ENCODE assay signal across 12 cellular contexts in the genomic region with DNA sequence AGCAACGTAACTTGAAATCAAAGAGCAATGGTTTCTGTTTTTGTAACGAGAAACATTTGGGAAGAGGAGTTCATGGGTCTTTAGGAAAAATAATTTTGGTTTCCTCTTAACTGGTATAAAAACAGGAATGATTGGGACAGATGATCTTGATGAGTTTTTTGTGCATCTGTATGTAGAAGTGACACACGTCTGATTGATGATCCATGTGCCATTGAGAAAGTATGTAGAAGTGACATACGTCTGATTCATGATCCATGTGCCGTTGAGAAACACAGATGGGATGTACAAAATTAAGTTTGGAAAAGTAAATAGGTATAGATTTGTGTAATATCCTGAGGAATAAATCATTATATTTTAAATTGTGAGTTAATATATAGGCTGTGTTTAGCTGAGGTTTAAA. TPM values are rescaled to one million over a fixed set of nuclear protein-coding genes. Genes with fewer than 3 reads are reported as not detected.
DNase-seq lines count a peak whose midpoint lies in the region; ATAC-seq, FAIRE-seq and TF ChIP-seq lines count a peak whose summit lies in the region.
"Had no signal": no experiment of that assay in that cellular context is flagged by ENCODE, and none has a peak within 500 bp of the region (broad histone marks: within the 10 kb centered on the region; RNA-seq: fewer than 3 reads in every experiment).

No MANE protein-coding gene starts in this region.

- ATAC-seq in HepG2 (no peak), right lobe of liver (no peak), GM19023 (IDR thresholded peaks at IDR 0.05; ENCODE audit: unreplicated experiment) (no peak)
- ATAC-seq: sciatic nerve had no signal

- H3K9me2 ChIP-seq in SU-DHL-6 (replicated peaks; ENCODE audit: insufficient read depth, low read length), result no peaks in the 10 kb centered on the region

- H4K20me1 ChIP-seq in HepG2 (ENCODE audit: insufficient read depth, low read length) (no peaks in the 10 kb centered on the region), SU-DHL-6 (ENCODE audit: low read depth, low read length) (peaks cover 7% of the 10 kb centered on the region; the same call in 1 of the 2 replicates), fibroblast of lung (ENCODE audit: control insufficient read depth, extremely low read depth, insufficient read depth, low read length) (no peaks in the 10 kb centered on the region)

- BruUV-seq in HepG2 (replicated peaks; lab: Mats Ljungman, UMichigan), result no TSS peak

- peaks cover 29% of the 10 kb centered on the region for H3K4me1 ChIP-seq in HepG2 (ENCODE audit: insufficient read depth, low read length)
- no peaks in the 10 kb centered on the region for H3K4me1 ChIP-seq in right lobe of liver
- no peaks in the 10 kb centered on the region for H3K4me1 ChIP-seq in fibroblast of lung (ENCODE audit: control insufficient read depth, extremely low read depth, insufficient read depth, low read length)

- DNase-seq in HepG2 (ENCODE audit: low spot score) (no peak), right lobe of liver (no peak), fibroblast of lung (ENCODE audit: low read depth in 2 of 2) (peak in 1 of 2 donors; percentile 10), 8988T (no peak), SHP77 (lab: John Stamatoyannopoulos, UW) (no peak), GM19239 (ENCODE audit: insufficient read length, low spot score) (no peak)
- DNase-seq: effector memory CD4-positive, alpha-beta T cell; GOT3; NCI-H2171 treated with DMSO at 0.1 percent for 48 hours had no signal

- H3K27ac ChIP-seq in HepG2 (ENCODE audit: extremely low read length, insufficient read depth, low read length), result no peak overlapping the region
- H3K27ac ChIP-seq in right lobe of liver, result no peak overlapping the region
- no peak overlapping the region for H3K27ac ChIP-seq in SU-DHL-6 (ENCODE audit: low read depth, low read length)
- no peak overlapping the region for H3K27ac ChIP-seq in fibroblast of lung (ENCODE audit: insufficient read depth, low read length)

- peaks cover 14% of the 10 kb centered on the region; the same call in 1 of the 2 replicates for H3F3A ChIP-seq in SU-DHL-6 (ENCODE audit: insufficient read depth)

- TF ChIP-seq EP300 in HepG2 (IDR thresholded peaks at IDR 0.05; ENCODE audit: low read depth in 2 of 2, low read length in 2 of 2), result no peak
- TF ChIP-seq EP300 in HepG2 (CRISPR knock-in tag; IDR thresholded peaks at IDR 0.05; ENCODE audit: borderline replicate concordance), result no peak

- TF ChIP-seq CTCF in HepG2 (CRISPR knock-in tag; IDR thresholded peaks at IDR 0.05) (no peak), right lobe of liver (IDR thresholded peaks at IDR 0.05) (no peak), SU-DHL-6 (IDR thresholded peaks at IDR 0.05; ENCODE audit: insufficient read depth, low read length, poor library complexity, severe bottlenecking) (no peak), fibroblast of lung (conservative IDR thresholded peaks at IDR 0.05 in 1 of 2, IDR thresholded peaks at IDR 0.05 in 1 of 2; ENCODE audit: low read depth in 1 of 2, low read length in 2 of 2) (no peak)

- no peak for TF ChIP-seq RAD21 in HepG2 (CRISPR knock-in tag; IDR thresholded peaks at IDR 0.05)

- no peak for FAIRE-seq in HepG2 (lab: Jason Lieb, UNC)
- FAIRE-seq in GM19239 (lab: Jason Lieb, UNC), result no peak

- H3K27me3 ChIP-seq in HepG2 (ENCODE audit: control insufficient read depth in 1 of 2, insufficient read depth in 2 of 2, low read length in 2 of 2) (no peaks in the 10 kb centered on the region), right lobe of liver (no peaks in the 10 kb centered on the region), SU-DHL-6 (ENCODE audit: low read length) (no peaks in the 10 kb centered on the region), fibroblast of lung (ENCODE audit: control insufficient read depth, insufficient read depth, low read length) (no peaks in the 10 kb centered on the region)

- H3K4me2 ChIP-seq in HepG2 (ENCODE audit: low read depth, low read length) (peak overlapping the region; percentile 64), SU-DHL-6 (ENCODE audit: low read depth, low read length, poor library complexity, severe bottlenecking) (peak overlapping the region; percentile 67), fibroblast of lung (ENCODE audit: extremely low read depth, insufficient read depth, low read length) (peak overlapping the region; percentile 59)

- intact Hi-C loops in HepG2 (cut with micrococcal nuclease; ENCODE audit: unreplicated experiment) (loop anchor here (5.0 kb wide), 2 partner anchors 91 to 169 kb away; partner anchors contain the start of gene BEND6), right lobe of liver (cut with DNase I) (no loop called here)

- TF ChIP-seq POLR2A in HepG2 (IDR thresholded peaks at IDR 0.05; ENCODE audit: insufficient read depth in 1 of 2, low read depth in 2 of 2, low read length in 2 of 2), result no peak
- no peak for TF ChIP-seq POLR2A in right lobe of liver (IDR thresholded peaks at IDR 0.05)

- H3K36me3 ChIP-seq in HepG2 (replicated peaks in 1 of 2; ENCODE audit: control insufficient read depth in 1 of 2, insufficient read depth in 2 of 2, low read length in 2 of 2) (peaks cover 8 to 26% of the 10 kb centered on the region in 2 experiments; a peak in 4 of 5 replicates), right lobe of liver (peaks cover 0 to 15% (median 6%) of the 10 kb centered on the region in 4 donors), SU-DHL-6 (ENCODE audit: low read length) (peaks cover 46% of the 10 kb centered on the region), fibroblast of lung (ENCODE audit: control insufficient read depth, insufficient read depth, low read length) (peaks cover 1% of the 10 kb centered on the region)

- H3K9me3 ChIP-seq in HepG2 (ENCODE audit: low read length), result no peaks in the 10 kb centered on the region
- no peaks in the 10 kb centered on the region for H3K9me3 ChIP-seq in right lobe of liver
- no peaks in the 10 kb centered on the region for H3K9me3 ChIP-seq in SU-DHL-6 (ENCODE audit: insufficient read depth, low read length)
- no peaks in the 10 kb centered on the region for H3K9me3 ChIP-seq in fibroblast of lung (ENCODE audit: control insufficient read depth, insufficient read depth, low read depth, low read length)

- H3K9ac ChIP-seq in HepG2 (ENCODE audit: insufficient read depth, low read depth, low read length) (no peak overlapping the region; the same call in 1 of the 2 replicates), SU-DHL-6 (ENCODE audit: low read length) (peak overlapping the region; percentile 31), fibroblast of lung (ENCODE audit: insufficient read depth, low read length) (no peak overlapping the region)

- POLR2A ChIA-PET in HepG2 (lab: Yijun Ruan, JAX), result no interaction called here

- H2AFZ ChIP-seq in HepG2 (ENCODE audit: low read length) (no peak overlapping the region), SU-DHL-6 (ENCODE audit: low read depth, low read length, severe bottlenecking) (no peak overlapping the region), fibroblast of lung (ENCODE audit: low read length) (no peak overlapping the region)

- CTCF ChIA-PET in HepG2 (lab: Yijun Ruan, JAX; ENCODE audit: low intra/inter-chr PET ratio, low total read pairs), result no interaction called here

- 89% methylated on average over 5 of the region's 5 CpGs for WGBS in HepG2 (ENCODE audit: low lambda C conversion rate)
- 78% methylated on average over 5 of the region's 5 CpGs for WGBS in right lobe of liver (ENCODE audit: insufficient coverage, low coverage, low lambda C conversion rate, missing lambda C conversion rate)

- in situ Hi-C loops in HepG2 (cut with HindIII; ENCODE audit: extremely low pct_ligation_motif_present, low pct_unique_long_range_greater_than_20kb), result loop anchor here (25.0 kb wide), 1 partner anchor 264 kb away; the partner anchor contains the start of gene PRIM2

- peaks cover 35% of the 10 kb centered on the region for H3K79me2 ChIP-seq in HepG2 (ENCODE audit: insufficient read depth, low read length)
- peaks cover 41% of the 10 kb centered on the region for H3K79me2 ChIP-seq in SU-DHL-6 (ENCODE audit: insufficient read depth, low read length)
- peaks cover 28% of the 10 kb centered on the region for H3K79me2 ChIP-seq in fibroblast of lung (ENCODE audit: control insufficient read depth, insufficient read depth, low read length)

- peak overlapping the region in 2 of 3 experiments; percentile 19 to 38; a peak in 3 of 6 replicates for H3K4me3 ChIP-seq in HepG2 (replicated peaks in 1 of 3; ENCODE audit: insufficient read depth in 1 of 3, low read depth in 2 of 3, low read length in 3 of 3)
- H3K4me3 ChIP-seq in right lobe of liver, result no peak overlapping the region
- peak overlapping the region; percentile 55 for H3K4me3 ChIP-seq in SU-DHL-6 (ENCODE audit: insufficient read depth, low read length, poor library complexity, severe bottlenecking)
- peak overlapping the region; percentile 1 to 67 (median 38) for H3K4me3 ChIP-seq in fibroblast of lung (replicated peaks in 1 of 4; ENCODE audit: control extremely low read depth in 1 of 4, insufficient read depth in 1 of 4, low read depth in 3 of 4, low read length in 4 of 4)

RNA-seq across cellular contexts. Expression of gene KIAA1586, which starts 2.1 kb away (rescaled TPM):
- total RNA-seq in HepG2 (2016; rRNA removed; fragmentation: Illumina TruSeq; extraction: Trizol) (16.9 and 24.7 TPM in 2 replicates), right lobe of liver (1 to 10 TPM; 3.2 to 6.5 (median 4.5) TPM), fibroblast of lung (17.3 and 18.2 TPM in 2 replicates)
- total RNA-seq in HepG2 (2016; cell fraction: cytosol; rRNA removed; fragmentation: Illumina TruSeq; extraction: Trizol; ENCODE audit: low read depth), result 7.8 and 11.1 TPM in 2 replicates
- total RNA-seq in HepG2 (2016; cell fraction: insoluble cytoplasmic fraction; rRNA removed; fragmentation: Illumina TruSeq; extraction: Trizol), result 17.9 and 29.0 TPM in 2 replicates
- 6.8 and 11.8 TPM in 2 replicates for total RNA-seq in HepG2 (2016; cell fraction: membrane; rRNA removed; fragmentation: Illumina TruSeq; extraction: Trizol)
- total RNA-seq in HepG2 (2016; cell fraction: nucleus; rRNA removed; fragmentation: Illumina TruSeq; extraction: Trizol), result 23.4 and 25.1 TPM in 2 replicates
- polyA plus RNA-seq in HepG2 (2011; rRNA removed) (4.2 and 5.5 TPM in 2 replicates), fibroblast of lung (7.8 and 8.2 TPM in 2 replicates)
- 1.4 and 2.3 TPM in 2 replicates for polyA plus RNA-seq in HepG2 (2011; cell fraction: cytosol; rRNA removed)
- polyA plus RNA-seq in HepG2 (2011; cell fraction: nucleus; rRNA removed), result 2.3 and 3.1 TPM in 2 replicates
- polyA plus RNA-seq in HepG2 (2012), result 6.5 and 13.4 TPM in 2 replicates
- polyA plus RNA-seq in HepG2 (2016; cell fraction: cytosol; fragmentation: Illumina TruSeq; extraction: Trizol; ENCODE audit: low read depth), result 5.2 and 5.6 TPM in 2 replicates
- 25.7 and 32.0 TPM in 2 replicates for polyA plus RNA-seq in HepG2 (2016; cell fraction: insoluble cytoplasmic fraction; fragmentation: Illumina TruSeq; extraction: Trizol; ENCODE audit: low read depth)
- polyA plus RNA-seq in HepG2 (2016; cell fraction: membrane; fragmentation: Illumina TruSeq; extraction: Trizol; ENCODE audit: low read depth), result 6.6 and 8.4 TPM in 2 replicates
- polyA plus RNA-seq in HepG2 (2016; cell fraction: nucleus; fragmentation: Illumina TruSeq; extraction: Trizol; ENCODE audit: insufficient read depth, low read depth), result 20.4 and 25.6 TPM in 2 replicates
- polyA minus RNA-seq in HepG2 (2011; rRNA and poly(A)+ RNA removed; ENCODE audit: low replicate concordance), result 0.91 and 0.94 TPM in 2 replicates
- polyA minus RNA-seq in HepG2 (2011; cell fraction: cytosol; rRNA and poly(A)+ RNA removed), result 5.5 and 6.0 TPM in 2 replicates
- 24.6 and 25.6 TPM in 2 replicates for polyA minus RNA-seq in HepG2 (2011; cell fraction: nucleus; rRNA and poly(A)+ RNA removed)
- 8.5 and 9.0 TPM in 2 replicates for polyA plus RNA-seq in fibroblast of lung (2012)
- 0.39 and 0.63 TPM in 2 replicates for polyA minus RNA-seq in fibroblast of lung (ENCODE audit: low replicate concordance)

RNA-seq across cellular contexts. Expression of gene ZNF451, which starts 41.4 kb away (rescaled TPM):
- 65.7 and 104 TPM in 2 replicates for total RNA-seq in HepG2 (2016; rRNA removed; fragmentation: Illumina TruSeq; extraction: Trizol)
- total RNA-seq in HepG2 (2016; cell fraction: cytosol; rRNA removed; fragmentation: Illumina TruSeq; extraction: Trizol; ENCODE audit: low read depth), result 24.7 and 26.5 TPM in 2 replicates
- total RNA-seq in HepG2 (2016; cell fraction: insoluble cytoplasmic fraction; rRNA removed; fragmentation: Illumina TruSeq; extraction: Trizol), result 63.5 and 86.7 TPM in 2 replicates
- 25.8 and 28.9 TPM in 2 replicates for total RNA-seq in HepG2 (2016; cell fraction: membrane; rRNA removed; fragmentation: Illumina TruSeq; extraction: Trizol)
- total RNA-seq in HepG2 (2016; cell fraction: nucleus; rRNA removed; fragmentation: Illumina TruSeq; extraction: Trizol), result 114 and 121 TPM in 2 replicates
- polyA plus RNA-seq in HepG2 (2011; rRNA removed), result 26.8 and 32.1 TPM in 2 replicates
- 11.2 and 15.5 TPM in 2 replicates for polyA plus RNA-seq in HepG2 (2011; cell fraction: cytosol; rRNA removed)
- polyA plus RNA-seq in HepG2 (2011; cell fraction: nucleus; rRNA removed), result 31.4 and 36.5 TPM in 2 replicates
- polyA plus RNA-seq in HepG2 (2012), result 19.2 and 24.0 TPM in 2 replicates
- 2.4 and 2.9 TPM in 2 replicates for polyA plus RNA-seq in HepG2 (2016; cell fraction: cytosol; fragmentation: Illumina TruSeq; extraction: Trizol; ENCODE audit: low read depth)
- 26.3 and 29.7 TPM in 2 replicates for polyA plus RNA-seq in HepG2 (2016; cell fraction: insoluble cytoplasmic fraction; fragmentation: Illumina TruSeq; extraction: Trizol; ENCODE audit: low read depth)
- 4.3 and 5.0 TPM in 2 replicates for polyA plus RNA-seq in HepG2 (2016; cell fraction: membrane; fragmentation: Illumina TruSeq; extraction: Trizol; ENCODE audit: low read depth)
- 58.1 and 64.8 TPM in 2 replicates for polyA plus RNA-seq in HepG2 (2016; cell fraction: nucleus; fragmentation: Illumina TruSeq; extraction: Trizol; ENCODE audit: insufficient read depth, low read depth)
- polyA minus RNA-seq in HepG2 (2011; rRNA and poly(A)+ RNA removed; ENCODE audit: low replicate concordance), result 41.3 and 48.2 TPM in 2 replicates
- polyA minus RNA-seq in HepG2 (2011; cell fraction: cytosol; rRNA and poly(A)+ RNA removed), result 47.5 and 51.5 TPM in 2 replicates
- 297 and 303 TPM in 2 replicates for polyA minus RNA-seq in HepG2 (2011; cell fraction: nucleus; rRNA and poly(A)+ RNA removed)
- 10 to 100 TPM; 14.4 to 24.9 (median 19.1) TPM for total RNA-seq in right lobe of liver
- 57.0 and 74.6 TPM in 2 replicates for total RNA-seq in fibroblast of lung
- 23.7 and 30.0 TPM in 2 replicates for polyA plus RNA-seq in fibroblast of lung
- 11.3 and 13.5 TPM in 2 replicates for polyA plus RNA-seq in fibroblast of lung (2012)
- polyA minus RNA-seq in fibroblast of lung (ENCODE audit: low replicate concordance), result 16.5 and 25.3 TPM in 2 replicates

Comparison
In these comparisons a context has a peak if more than half of its experiments do, and no peak if none do; other contexts are left out.
1. H3K4me3 ChIP-seq: peak in HepG2 (2 of 3), SU-DHL-6 (single experiment) and fibroblast of lung (4 of 4); none in right lobe of liver (0 of 3).
2. Peak in every context shown above with its lines, with median percentiles within 50 percentile points of each other: H3K4me2 ChIP-seq.